ENCODE assay signal across 8 cellular contexts in genomic region chr1:171313319-171313834, GRCh38. TPM values are rescaled to one million over a fixed set of nuclear protein-coding genes. Genes with fewer than 3 reads are reported as not detected.
DNase-seq lines count a peak whose midpoint lies in the region; ATAC-seq and TF ChIP-seq lines count a peak whose summit lies in the region.

No MANE protein-coding gene starts in this region.

- peak; percentile 61 for ATAC-seq in GM18858 (IDR thresholded peaks at IDR 0.05; ENCODE audit: unreplicated experiment)

- peaks cover 0 to 5% (median 0%) of the 10 kb centered on the region in 4 donors for H3K4me1 ChIP-seq in Peyer's patch

- TF ChIP-seq POLR2A in Peyer's patch (IDR thresholded peaks at IDR 0.05) = no peak

- H3K27ac ChIP-seq in Peyer's patch = peak overlapping the region; percentile 15 to 75 (median 48)

- H3K27me3 ChIP-seq in Peyer's patch = no peaks in the 10 kb centered on the region

- H3K27me3 Mint-ChIP-seq in HFFc6 (ENCODE audit: insufficient read depth) (peaks cover 6% of the 10 kb centered on the region; the same call in 1 of the 2 replicates), nephron (ENCODE audit: low read depth) (no peaks in the 10 kb centered on the region)

- TF ChIP-seq CTCF in HFFc6 (IDR thresholded peaks at IDR 0.05) = no peak
- no peak for TF ChIP-seq CTCF in Peyer's patch (IDR thresholded peaks at IDR 0.05)
- TF ChIP-seq CTCF in nephron (IDR thresholded peaks at IDR 0.05; ENCODE audit: unreplicated experiment in 3 of 3) = no peak

- H3K4me1 Mint-ChIP-seq in HFFc6 (ENCODE audit: low read depth) (peaks cover 14% of the 10 kb centered on the region), nephron (peaks cover 19% of the 10 kb centered on the region)

- peak overlapping the region; percentile 45; the same call in 1 of the 2 replicates for H3K4me3 Mint-ChIP-seq in HFFc6
- peak overlapping the region; percentile 75 to 83 (median 82) for H3K4me3 Mint-ChIP-seq in nephron

- peak overlapping the region; percentile 45; the same call in 1 of the 2 replicates for H3K27ac Mint-ChIP-seq in HFFc6
- peak overlapping the region; percentile 82 to 95 (median 86) for H3K27ac Mint-ChIP-seq in nephron

- H3K9me3 ChIP-seq in Peyer's patch = no peaks in the 10 kb centered on the region

- DNase-seq in HFFc6 (no peak), Peyer's patch (no peak), HK-2 (ENCODE audit: unreplicated experiment) (no peak), glomerular visceral epithelial cell (ENCODE audit: extremely low spot score) (no peak), nucleus accumbens (lab: John Stamatoyannopoulos, UW) (no peak), LoVo (ENCODE audit: low spot score) (no peak)

- H3K4me3 ChIP-seq in Peyer's patch = no peak overlapping the region

- no peaks in the 10 kb centered on the region for H3K36me3 ChIP-seq in Peyer's patch

- H3K36me3 Mint-ChIP-seq in HFFc6 (ENCODE audit: low read depth) (no peaks in the 10 kb centered on the region), nephron (ENCODE audit: low read depth) (no peaks in the 10 kb centered on the region)

- H3K9me3 Mint-ChIP-seq in HFFc6 (no peaks in the 10 kb centered on the region), nephron (no peaks in the 10 kb centered on the region)

RNA-seq across cellular contexts. Expression of gene FMO4, which starts 0.6 kb away (rescaled TPM):
- total RNA-seq in HFFc6 (2021; fragmentation: NEBNext Ultra II Directional; extraction: Animal tissue kit (Norgen Biotek cat#: 25700)) = 1 to 10 TPM in 2 of 6 experiments, under 1 TPM in 4; 0.36 to 1.9 (median 0.88) TPM
- total RNA-seq in Peyer's patch = 10 to 100 TPM in 3 of 4 donors, 1 to 10 TPM in 1; 9.9 to 33.8 (median 23.1) TPM
